1 cellular context compared by ENCODE assay signal in the genomic region with DNA sequence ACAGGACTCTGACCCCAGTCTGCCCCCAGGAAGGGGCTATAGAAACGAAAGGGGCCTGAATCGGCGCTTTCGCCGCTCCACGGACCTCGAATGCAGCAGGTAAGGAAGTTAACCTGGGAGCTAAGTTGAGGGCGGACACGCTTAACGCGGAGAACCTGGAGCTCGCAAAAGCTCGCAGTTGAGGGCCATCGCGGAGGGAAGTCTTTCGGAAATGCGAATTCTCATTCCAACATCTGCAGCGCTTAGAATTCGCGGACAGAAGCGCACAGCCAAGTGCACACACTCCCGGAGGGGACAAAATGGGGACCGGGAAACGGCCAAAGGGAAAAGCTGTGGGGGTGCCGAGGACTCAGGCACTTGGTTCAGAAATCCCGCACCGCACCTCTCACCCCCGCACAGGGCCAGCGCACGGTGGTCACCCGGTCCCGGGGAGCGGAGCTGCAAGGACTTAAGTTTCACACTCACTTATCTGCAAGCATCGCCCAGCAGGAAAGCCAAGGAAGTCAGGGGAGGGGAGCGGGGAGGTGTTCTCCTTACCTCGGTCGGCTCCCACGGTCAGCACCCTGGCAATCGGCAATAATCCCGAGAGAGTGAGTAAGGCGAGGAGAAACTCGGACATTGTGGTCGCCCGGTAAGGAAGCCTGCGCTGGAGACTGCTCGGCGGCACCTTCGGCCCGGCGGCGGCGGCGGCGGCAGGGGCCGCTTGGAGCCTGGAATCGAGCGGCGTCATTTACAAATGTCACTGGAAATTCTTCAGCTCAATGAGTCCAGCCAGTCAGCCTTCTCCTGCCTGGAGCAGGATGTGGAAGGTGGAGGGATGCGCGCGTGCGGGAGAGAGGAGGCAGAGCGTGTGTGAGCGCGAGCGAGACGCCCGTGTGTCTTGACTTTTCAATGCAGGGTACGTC.
TF ChIP-seq lines count a peak whose summit lies in the region.

No MANE protein-coding gene starts in this region.

TF ChIP-seq in HepG2, 621 proteins besides CTCF, POLR2A, EP300 and RAD21 (continued from another document and continues in another):
- TF ChIP-seq, protein P1, sequence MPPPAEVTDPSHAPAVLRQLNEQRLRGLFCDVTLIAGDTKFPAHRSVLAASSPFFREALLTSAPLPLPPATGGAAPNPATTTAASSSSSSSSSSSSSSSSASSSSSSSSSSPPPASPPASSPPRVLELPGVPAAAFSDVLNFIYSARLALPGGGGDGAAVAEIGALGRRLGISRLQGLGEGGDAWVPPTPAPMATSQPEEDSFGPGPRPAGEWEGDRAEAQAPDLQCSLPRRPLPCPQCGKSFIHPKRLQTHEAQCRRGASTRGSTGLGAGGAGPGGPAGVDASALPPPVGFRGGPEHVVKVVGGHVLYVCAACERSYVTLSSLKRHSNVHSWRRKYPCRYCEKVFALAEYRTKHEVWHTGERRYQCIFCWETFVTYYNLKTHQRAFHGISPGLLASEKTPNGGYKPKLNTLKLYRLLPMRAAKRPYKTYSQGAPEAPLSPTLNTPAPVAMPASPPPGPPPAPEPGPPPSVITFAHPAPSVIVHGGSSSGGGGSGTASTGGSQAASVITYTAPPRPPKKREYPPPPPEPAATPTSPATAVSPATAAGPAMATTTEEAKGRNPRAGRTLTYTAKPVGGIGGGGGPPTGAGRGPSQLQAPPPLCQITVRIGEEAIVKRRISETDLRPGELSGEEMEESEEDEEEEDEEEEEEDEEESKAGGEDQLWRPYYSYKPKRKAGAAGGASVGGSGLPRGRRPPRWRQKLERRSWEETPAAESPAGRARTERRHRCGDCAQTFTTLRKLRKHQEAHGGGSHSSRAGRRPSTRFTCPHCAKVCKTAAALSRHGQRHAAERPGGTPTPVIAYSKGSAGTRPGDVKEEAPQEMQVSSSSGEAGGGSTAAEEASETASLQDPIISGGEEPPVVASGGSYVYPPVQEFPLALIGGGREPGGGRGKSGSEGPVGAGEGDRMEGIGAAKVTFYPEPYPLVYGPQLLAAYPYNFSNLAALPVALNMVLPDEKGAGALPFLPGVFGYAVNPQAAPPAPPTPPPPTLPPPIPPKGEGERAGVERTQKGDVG (CRISPR knock-in tag; IDR thresholded peaks at IDR 0.05; ENCODE audit: borderline replicate concordance), result no peak
- 0 out of 2 replicates have a peak, but pooled peaks have one; percentile 31 for TF ChIP-seq ZNF776 (CRISPR knock-in tag; IDR thresholded peaks at IDR 0.05)
- TF ChIP-seq, protein P2, sequence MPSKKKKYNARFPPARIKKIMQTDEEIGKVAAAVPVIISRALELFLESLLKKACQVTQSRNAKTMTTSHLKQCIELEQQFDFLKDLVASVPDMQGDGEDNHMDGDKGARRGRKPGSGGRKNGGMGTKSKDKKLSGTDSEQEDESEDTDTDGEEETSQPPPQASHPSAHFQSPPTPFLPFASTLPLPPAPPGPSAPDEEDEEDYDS (CRISPR knock-in tag; IDR thresholded peaks at IDR 0.05), result no peak
- TF ChIP-seq JUN (CRISPR knock-in tag; IDR thresholded peaks at IDR 0.05), result no peak
- TF ChIP-seq SALL1 (CRISPR knock-in tag; IDR thresholded peaks at IDR 0.05), result 0 out of 2 replicates have a peak, but pooled peaks have one; percentile 2
- TF ChIP-seq SATB2 (CRISPR knock-in tag; IDR thresholded peaks at IDR 0.05), result no peak
- peak; percentile 58 for TF ChIP-seq HNRNPLL (IDR thresholded peaks at IDR 0.05; ENCODE audit: low read depth, low read length, poor library complexity, severe bottlenecking)
- TF ChIP-seq ZNF224 (CRISPR knock-in tag; IDR thresholded peaks at IDR 0.05), result no peak
- TF ChIP-seq TEAD3 (CRISPR knock-in tag; optimal IDR thresholded peaks at IDR 0.05; ENCODE audit: borderline replicate concordance), result no peak
- no peak for TF ChIP-seq ZNF570 (CRISPR knock-in tag; IDR thresholded peaks at IDR 0.05; ENCODE audit: borderline replicate concordance)
- TF ChIP-seq NKX3-1 (CRISPR knock-in tag; IDR thresholded peaks at IDR 0.05), result no peak
- no peak for TF ChIP-seq PBX3 (CRISPR knock-in tag; IDR thresholded peaks at IDR 0.05; ENCODE audit: borderline replicate concordance)
- no peak for TF ChIP-seq CBX5 (CRISPR knock-in tag; IDR thresholded peaks at IDR 0.05; ENCODE audit: borderline replicate concordance)
- 0 out of 2 replicates have a peak, but pooled peaks have one; percentile 48 for TF ChIP-seq MXD1 (CRISPR knock-in tag; IDR thresholded peaks at IDR 0.05)
- TF ChIP-seq TMF1 (CRISPR knock-in tag; IDR thresholded peaks at IDR 0.05; ENCODE audit: low read depth), result no peak
- TF ChIP-seq RNF2 (conservative IDR thresholded peaks at IDR 0.05; ENCODE audit: low read depth), result 0 out of 2 replicates have a peak, but pooled peaks have one; percentile 69
- TF ChIP-seq, protein P3, sequence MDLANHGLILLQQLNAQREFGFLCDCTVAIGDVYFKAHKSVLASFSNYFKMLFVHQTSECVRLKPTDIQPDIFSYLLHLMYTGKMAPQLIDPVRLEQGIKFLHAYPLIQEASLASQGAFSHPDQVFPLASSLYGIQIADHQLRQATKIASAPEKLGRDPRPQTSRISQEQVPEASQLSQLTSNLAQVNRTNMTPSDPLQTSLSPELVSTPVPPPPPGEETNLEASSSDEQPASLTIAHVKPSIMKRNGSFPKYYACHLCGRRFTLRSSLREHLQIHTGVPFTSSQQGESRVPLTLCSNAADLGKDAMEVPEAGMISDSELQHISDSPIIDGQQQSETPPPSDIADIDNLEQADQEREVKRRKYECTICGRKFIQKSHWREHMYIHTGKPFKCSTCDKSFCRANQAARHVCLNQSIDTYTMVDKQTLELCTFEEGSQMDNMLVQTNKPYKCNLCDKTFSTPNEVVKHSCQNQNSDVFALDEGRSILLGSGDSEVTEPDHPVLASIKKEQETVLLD (CRISPR knock-in tag; IDR thresholded peaks at IDR 0.05; ENCODE audit: low read depth), result no peak
- TF ChIP-seq SIX4 (CRISPR knock-in tag; IDR thresholded peaks at IDR 0.05), result no peak
- TF ChIP-seq ZNF770 (CRISPR knock-in tag; IDR thresholded peaks at IDR 0.05), result no peak
- TF ChIP-seq HOXA3 (CRISPR knock-in tag; IDR thresholded peaks at IDR 0.05), result no peak
- no peak for TF ChIP-seq SUZ12 (IDR thresholded peaks at IDR 0.05; ENCODE audit: low read depth, low read length)
- TF ChIP-seq SNAPC2 (CRISPR knock-in tag; IDR thresholded peaks at IDR 0.05), result no peak
- TF ChIP-seq ZNF263 (CRISPR knock-in tag; IDR thresholded peaks at IDR 0.05), result no peak
- no peak for TF ChIP-seq KLF12 (CRISPR knock-in tag; IDR thresholded peaks at IDR 0.05; ENCODE audit: borderline replicate concordance)
- TF ChIP-seq CAMTA2 (CRISPR knock-in tag; IDR thresholded peaks at IDR 0.05; ENCODE audit: borderline replicate concordance), result 0 out of 2 replicates have a peak, but pooled peaks have one; percentile 30
- TF ChIP-seq ZNF496 (CRISPR knock-in tag; IDR thresholded peaks at IDR 0.05; ENCODE audit: insufficient replicate concordance), result no peak
- TF ChIP-seq, protein P4, sequence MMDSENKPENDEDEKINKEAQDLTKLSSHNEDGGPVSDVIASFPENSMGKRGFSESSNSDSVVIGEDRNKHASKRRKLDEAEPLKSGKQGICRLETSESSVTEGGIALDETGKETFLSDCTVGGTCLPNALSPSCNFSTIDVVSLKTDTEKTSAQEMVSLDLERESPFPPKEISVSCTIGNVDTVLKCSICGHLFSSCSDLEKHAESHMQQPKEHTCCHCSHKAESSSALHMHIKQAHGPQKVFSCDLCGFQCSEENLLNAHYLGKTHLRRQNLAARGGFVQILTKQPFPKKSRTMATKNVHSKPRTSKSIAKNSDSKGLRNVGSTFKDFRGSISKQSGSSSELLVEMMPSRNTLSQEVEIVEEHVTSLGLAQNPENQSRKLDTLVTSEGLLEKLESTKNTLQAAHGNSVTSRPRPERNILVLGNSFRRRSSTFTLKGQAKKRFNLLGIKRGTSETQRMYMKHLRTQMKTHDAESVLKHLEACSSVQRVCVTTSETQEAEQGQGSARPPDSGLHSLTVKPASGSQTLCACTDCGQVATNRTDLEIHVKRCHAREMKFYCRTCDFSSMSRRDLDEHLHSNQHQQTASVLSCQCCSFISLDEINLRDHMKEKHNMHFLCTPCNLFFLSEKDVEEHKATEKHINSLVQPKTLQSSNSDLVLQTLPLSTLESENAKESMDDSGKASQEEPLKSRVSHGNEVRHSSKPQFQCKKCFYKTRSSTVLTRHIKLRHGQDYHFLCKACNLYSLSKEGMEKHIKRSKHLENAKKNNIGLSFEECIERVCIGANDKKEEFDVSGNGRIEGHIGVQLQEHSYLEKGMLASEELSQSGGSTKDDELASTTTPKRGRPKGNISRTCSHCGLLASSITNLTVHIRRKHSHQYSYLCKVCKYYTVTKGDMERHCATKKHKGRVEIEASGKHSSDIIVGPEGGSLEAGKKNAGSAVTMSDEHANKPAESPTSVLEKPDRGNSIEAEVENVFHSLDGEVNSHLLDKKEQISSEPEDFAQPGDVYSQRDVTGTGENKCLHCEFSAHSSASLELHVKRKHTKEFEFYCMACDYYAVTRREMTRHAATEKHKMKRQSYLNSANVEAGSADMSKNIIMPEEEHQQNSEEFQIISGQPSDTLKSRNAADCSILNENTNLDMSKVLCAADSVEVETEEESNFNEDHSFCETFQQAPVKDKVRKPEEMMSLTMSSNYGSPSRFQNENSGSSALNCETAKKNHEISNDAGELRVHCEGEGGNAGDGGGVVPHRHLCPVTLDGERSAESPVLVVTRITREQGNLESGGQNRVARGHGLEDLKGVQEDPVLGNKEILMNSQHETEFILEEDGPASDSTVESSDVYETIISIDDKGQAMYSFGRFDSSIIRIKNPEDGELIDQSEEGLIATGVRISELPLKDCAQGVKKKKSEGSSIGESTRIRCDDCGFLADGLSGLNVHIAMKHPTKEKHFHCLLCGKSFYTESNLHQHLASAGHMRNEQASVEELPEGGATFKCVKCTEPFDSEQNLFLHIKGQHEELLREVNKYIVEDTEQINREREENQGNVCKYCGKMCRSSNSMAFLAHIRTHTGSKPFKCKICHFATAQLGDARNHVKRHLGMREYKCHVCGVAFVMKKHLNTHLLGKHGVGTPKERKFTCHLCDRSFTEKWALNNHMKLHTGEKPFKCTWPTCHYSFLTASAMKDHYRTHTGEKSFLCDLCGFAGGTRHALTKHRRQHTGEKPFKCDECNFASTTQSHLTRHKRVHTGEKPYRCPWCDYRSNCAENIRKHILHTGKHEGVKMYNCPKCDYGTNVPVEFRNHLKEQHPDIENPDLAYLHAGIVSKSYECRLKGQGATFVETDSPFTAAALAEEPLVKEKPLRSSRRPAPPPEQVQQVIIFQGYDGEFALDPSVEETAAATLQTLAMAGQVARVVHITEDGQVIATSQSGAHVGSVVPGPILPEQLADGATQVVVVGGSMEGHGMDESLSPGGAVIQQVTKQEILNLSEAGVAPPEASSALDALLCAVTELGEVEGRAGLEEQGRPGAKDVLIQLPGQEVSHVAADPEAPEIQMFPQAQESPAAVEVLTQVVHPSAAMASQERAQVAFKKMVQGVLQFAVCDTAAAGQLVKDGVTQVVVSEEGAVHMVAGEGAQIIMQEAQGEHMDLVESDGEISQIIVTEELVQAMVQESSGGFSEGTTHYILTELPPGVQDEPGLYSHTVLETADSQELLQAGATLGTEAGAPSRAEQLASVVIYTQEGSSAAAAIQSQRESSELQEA (CRISPR knock-in tag; IDR thresholded peaks at IDR 0.05; ENCODE audit: not compliant biosample characterization), result peak; percentile 36
- TF ChIP-seq HOXA9 (CRISPR knock-in tag; IDR thresholded peaks at IDR 0.05; ENCODE audit: borderline replicate concordance), result no peak
- TF ChIP-seq ZNF432 (CRISPR knock-in tag; IDR thresholded peaks at IDR 0.05; ENCODE audit: borderline replicate concordance), result no peak
- TF ChIP-seq NPAS2 (CRISPR knock-in tag; IDR thresholded peaks at IDR 0.05; ENCODE audit: borderline replicate concordance), result no peak
- no peak for TF ChIP-seq ZBTB21 (CRISPR knock-in tag; IDR thresholded peaks at IDR 0.05)
